Comparison of ENCODE assay signal across 9 cellular contexts in the genomic region with DNA sequence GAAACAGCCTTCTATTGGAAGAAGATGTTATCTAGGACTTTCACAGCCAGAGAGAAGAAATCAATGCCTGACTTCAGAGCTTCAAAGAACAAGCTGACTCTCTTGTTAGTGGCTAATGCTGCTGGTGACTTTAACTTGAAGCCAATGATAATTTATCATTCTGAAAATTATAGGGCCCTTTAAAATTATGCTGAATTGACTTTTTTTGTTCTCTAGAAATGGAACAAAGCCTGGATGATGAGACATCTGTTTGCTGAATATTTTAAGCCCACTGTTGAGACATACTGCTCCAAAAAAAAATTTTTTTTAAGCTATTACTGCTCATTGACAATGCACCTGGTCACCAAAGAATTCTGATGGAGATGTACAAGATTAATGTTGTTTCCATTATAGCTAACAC.
"Had no signal": no experiment of that assay in that cellular context is flagged by ENCODE, and none has a peak within 500 bp of the region (broad histone marks: within the 10 kb centered on the region; RNA-seq: fewer than 3 reads in every experiment).

No MANE protein-coding gene starts in this region.

- H3K36me3 ChIP-seq: HAP-1 had no signal

- H3K9ac ChIP-seq: KMS-11 had no signal

- H3K4me1 ChIP-seq: HAP-1 had no signal

- ATAC-seq: GM23338, HCT116 had no signal

- H3K9me3 ChIP-seq: HAP-1 had no signal

- H3K4me3 ChIP-seq: GM23338, HAP-1 had no signal

- H2AFZ ChIP-seq: GM23338 had no signal

- DNase-seq: H7, HFFc6, Karpas-422, KBM-7 had no signal

- H3K4me2 ChIP-seq: GM23338, KMS-11 had no signal

- FAIRE-seq: HTR-8/SVneo had no signal

- H3K27ac ChIP-seq: KMS-11 had no signal
